ENCODE assay signal across 2 cellular contexts in the genomic region with DNA sequence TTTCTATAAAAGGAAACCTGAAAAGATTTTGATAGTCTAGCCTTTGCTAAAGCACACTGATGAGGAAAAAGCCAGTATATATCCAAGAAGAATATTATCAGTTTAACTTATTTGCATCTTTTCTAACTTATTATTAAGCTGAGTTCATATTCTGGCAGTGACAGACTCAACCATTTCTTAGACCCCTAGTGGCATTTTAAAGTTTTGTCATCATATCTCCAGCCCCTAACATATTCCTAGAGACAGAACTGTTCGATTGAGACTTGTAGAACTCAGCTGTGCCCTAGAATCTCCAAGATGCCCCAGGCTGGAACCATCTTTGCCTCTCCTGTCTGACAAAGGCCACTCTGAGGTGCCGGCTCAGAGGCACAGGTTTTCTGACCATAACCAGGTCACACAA.
TF ChIP-seq lines count a peak whose summit lies in the region.

No MANE protein-coding gene starts in this region.

TF ChIP-seq in GM23338, 12 proteins besides CTCF, POLR2A, EP300 and RAD21 (continued from another document and continues in another):
- TF ChIP-seq, protein P1, sequence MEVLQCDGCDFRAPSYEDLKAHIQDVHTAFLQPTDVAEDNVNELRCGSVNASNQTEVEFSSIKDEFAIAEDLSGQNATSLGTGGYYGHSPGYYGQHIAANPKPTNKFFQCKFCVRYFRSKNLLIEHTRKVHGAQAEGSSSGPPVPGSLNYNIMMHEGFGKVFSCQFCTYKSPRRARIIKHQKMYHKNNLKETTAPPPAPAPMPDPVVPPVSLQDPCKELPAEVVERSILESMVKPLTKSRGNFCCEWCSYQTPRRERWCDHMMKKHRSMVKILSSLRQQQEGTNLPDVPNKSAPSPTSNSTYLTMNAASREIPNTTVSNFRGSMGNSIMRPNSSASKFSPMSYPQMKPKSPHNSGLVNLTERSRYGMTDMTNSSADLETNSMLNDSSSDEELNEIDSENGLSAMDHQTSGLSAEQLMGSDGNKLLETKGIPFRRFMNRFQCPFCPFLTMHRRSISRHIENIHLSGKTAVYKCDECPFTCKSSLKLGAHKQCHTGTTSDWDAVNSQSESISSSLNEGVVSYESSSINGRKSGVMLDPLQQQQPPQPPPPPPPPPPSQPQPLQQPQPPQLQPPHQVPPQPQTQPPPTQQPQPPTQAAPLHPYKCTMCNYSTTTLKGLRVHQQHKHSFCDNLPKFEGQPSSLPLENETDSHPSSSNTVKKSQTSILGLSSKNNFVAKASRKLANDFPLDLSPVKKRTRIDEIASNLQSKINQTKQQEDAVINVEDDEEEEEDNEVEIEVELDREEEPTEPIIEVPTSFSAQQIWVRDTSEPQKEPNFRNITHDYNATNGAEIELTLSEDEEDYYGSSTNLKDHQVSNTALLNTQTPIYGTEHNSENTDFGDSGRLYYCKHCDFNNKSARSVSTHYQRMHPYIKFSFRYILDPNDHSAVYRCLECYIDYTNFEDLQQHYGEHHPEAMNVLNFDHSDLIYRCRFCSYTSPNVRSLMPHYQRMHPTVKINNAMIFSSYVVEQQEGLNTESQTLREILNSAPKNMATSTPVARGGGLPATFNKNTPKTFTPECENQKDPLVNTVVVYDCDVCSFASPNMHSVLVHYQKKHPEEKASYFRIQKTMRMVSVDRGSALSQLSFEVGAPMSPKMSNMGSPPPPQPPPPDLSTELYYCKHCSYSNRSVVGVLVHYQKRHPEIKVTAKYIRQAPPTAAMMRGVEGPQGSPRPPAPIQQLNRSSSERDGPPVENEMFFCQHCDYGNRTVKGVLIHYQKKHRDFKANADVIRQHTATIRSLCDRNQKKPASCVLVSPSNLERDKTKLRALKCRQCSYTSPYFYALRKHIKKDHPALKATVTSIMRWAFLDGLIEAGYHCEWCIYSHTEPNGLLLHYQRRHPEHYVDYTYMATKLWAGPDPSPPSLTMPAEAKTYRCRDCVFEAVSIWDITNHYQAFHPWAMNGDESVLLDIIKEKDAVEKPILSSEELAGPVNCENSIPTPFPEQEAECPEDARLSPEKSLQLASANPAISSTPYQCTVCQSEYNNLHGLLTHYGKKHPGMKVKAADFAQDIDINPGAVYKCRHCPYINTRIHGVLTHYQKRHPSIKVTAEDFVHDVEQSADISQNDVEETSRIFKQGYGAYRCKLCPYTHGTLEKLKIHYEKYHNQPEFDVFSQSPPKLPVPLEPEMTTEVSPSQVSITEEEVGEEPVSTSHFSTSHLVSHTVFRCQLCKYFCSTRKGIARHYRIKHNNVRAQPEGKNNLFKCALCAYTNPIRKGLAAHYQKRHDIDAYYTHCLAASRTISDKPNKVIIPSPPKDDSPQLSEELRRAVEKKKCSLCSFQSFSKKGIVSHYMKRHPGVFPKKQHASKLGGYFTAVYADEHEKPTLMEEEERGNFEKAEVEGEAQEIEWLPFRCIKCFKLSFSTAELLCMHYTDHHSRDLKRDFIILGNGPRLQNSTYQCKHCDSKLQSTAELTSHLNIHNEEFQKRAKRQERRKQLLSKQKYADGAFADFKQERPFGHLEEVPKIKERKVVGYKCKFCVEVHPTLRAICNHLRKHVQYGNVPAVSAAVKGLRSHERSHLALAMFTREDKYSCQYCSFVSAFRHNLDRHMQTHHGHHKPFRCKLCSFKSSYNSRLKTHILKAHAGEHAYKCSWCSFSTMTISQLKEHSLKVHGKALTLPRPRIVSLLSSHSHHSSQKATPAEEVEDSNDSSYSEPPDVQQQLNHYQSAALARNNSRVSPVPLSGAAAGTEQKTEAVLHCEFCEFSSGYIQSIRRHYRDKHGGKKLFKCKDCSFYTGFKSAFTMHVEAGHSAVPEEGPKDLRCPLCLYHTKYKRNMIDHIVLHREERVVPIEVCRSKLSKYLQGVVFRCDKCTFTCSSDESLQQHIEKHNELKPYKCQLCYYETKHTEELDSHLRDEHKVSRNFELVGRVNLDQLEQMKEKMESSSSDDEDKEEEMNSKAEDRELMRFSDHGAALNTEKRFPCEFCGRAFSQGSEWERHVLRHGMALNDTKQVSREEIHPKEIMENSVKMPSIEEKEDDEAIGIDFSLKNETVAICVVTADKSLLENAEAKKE (CRISPR knock-in tag; IDR thresholded peaks at IDR 0.05), result no peak
- TF ChIP-seq CREB1 (CRISPR knock-in tag; IDR thresholded peaks at IDR 0.05; ENCODE audit: low read depth) (no peak), ETS1 (IDR thresholded peaks at IDR 0.05) (no peak), NANOG (IDR thresholded peaks at IDR 0.05; ENCODE audit: borderline replicate concordance) (no peak), ZNF331 (CRISPR knock-in tag; IDR thresholded peaks at IDR 0.05; ENCODE audit: low read depth) (no peak), ZNF114 (CRISPR knock-in tag; IDR thresholded peaks at IDR 0.05) (no peak), REST (IDR thresholded peaks at IDR 0.05; ENCODE audit: unreplicated experiment) (no peak), EZH2phosphoT487 (IDR thresholded peaks at IDR 0.05; ENCODE audit: unreplicated experiment) (no peak), JUNB (IDR thresholded peaks at IDR 0.05; ENCODE audit: unreplicated experiment) (no peak), POLR2AphosphoS5 (IDR thresholded peaks at IDR 0.05; ENCODE audit: low read depth) (no peak)

TF ChIP-seq in WTC11, 78 proteins besides CTCF, POLR2A, EP300 and RAD21 (continued from another document):
- TF ChIP-seq ZNF532 (CRISPR knock-in tag; IDR thresholded peaks at IDR 0.05; ENCODE audit: borderline replicate concordance) (no peak), ZNF138 (CRISPR knock-in tag; conservative IDR thresholded peaks at IDR 0.05) (no peak), EMX1 (CRISPR knock-in tag; IDR thresholded peaks at IDR 0.05) (no peak), ZNF263 (CRISPR knock-in tag; IDR thresholded peaks at IDR 0.05; ENCODE audit: low read depth) (no peak), HMGA2 (CRISPR knock-in tag; IDR thresholded peaks at IDR 0.05) (no peak), FOXJ3 (CRISPR knock-in tag; IDR thresholded peaks at IDR 0.05; ENCODE audit: borderline replicate concordance) (no peak)
- TF ChIP-seq, protein P2, sequence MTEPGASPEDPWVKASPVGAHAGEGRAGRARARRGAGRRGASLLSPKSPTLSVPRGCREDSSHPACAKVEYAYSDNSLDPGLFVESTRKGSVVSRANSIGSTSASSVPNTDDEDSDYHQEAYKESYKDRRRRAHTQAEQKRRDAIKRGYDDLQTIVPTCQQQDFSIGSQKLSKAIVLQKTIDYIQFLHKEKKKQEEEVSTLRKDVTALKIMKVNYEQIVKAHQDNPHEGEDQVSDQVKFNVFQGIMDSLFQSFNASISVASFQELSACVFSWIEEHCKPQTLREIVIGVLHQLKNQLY (CRISPR knock-in tag; IDR thresholded peaks at IDR 0.05), result no peak
